Comparison of ENCODE assay signal across 8 cellular contexts in genomic region chr20:43749734-43750294, GRCh38. TPM values are rescaled to one million over a fixed set of nuclear protein-coding genes. Genes with fewer than 3 reads are reported as not detected.
DNase-seq lines count a peak whose midpoint lies in the region; ATAC-seq and TF ChIP-seq lines count a peak whose summit lies in the region.

No MANE protein-coding gene starts in this region.

- H3K4me1 Mint-ChIP-seq in nephron progenitor cell, result peaks cover 8% of the 10 kb centered on the region

- H2AFZ ChIP-seq in fibroblast of lung (ENCODE audit: low read length), result no peak overlapping the region

- H3K27me3 ChIP-seq in BLaER1 treated with 17β-estradiol and CSF1 and Interleukin-3, amounts not matched to agents 10 nM and 100 nM, result peaks cover 0 to 13% (median 0%) of the 10 kb centered on the region in 11 experiments; a peak in 4 of 22 replicates
- H3K27me3 ChIP-seq in H7 (ENCODE audit: control insufficient read depth, insufficient read depth, low read length) (no peaks in the 10 kb centered on the region), fibroblast of lung (ENCODE audit: control insufficient read depth, insufficient read depth, low read length) (no peaks in the 10 kb centered on the region), stomach (peaks cover 0 to 39% (median 4%) of the 10 kb centered on the region in 3 donors)

- WGBS in stomach, 5 donors, result 9 to 19% (median 9%) methylated on average over 13 to 23 of the region's 23 CpGs

- DNase-seq in H7 (peak; percentile 95), OCI-M1 (lab: John Stamatoyannopoulos, UW) (peak; percentile 83), fibroblast of lung (ENCODE audit: low read depth in 2 of 2) (peak; percentile 39 to 47), nephron progenitor cell (peak; percentile 98), stomach (peak; percentile 88)
- peak; percentile 92 to 93 for DNase-seq in activated T-cell treated with anti-CD3 and anti-CD28 coated beads, Interleukin-2, amount 50 U/mL, for 48 hours

- peaks cover 5% of the 10 kb centered on the region for H3K9me3 Mint-ChIP-seq in nephron progenitor cell

- H3K36me3 Mint-ChIP-seq in nephron progenitor cell (ENCODE audit: low read depth), result no peaks in the 10 kb centered on the region

- H3K4me3 Mint-ChIP-seq in nephron progenitor cell, result no peak overlapping the region

- peaks cover 21% of the 10 kb centered on the region for H3K27me3 Mint-ChIP-seq in nephron progenitor cell (ENCODE audit: low read depth, poor library complexity)

- H3K36me3 ChIP-seq in BLaER1 treated with 17β-estradiol and CSF1 and Interleukin-3, amounts not matched to agents 10 nM and 100 nM, result no peaks in the 10 kb centered on the region
- H3K36me3 ChIP-seq in H7 (replicated peaks; ENCODE audit: control insufficient read depth, insufficient read depth, low read length) (no peaks in the 10 kb centered on the region), fibroblast of lung (ENCODE audit: control insufficient read depth, insufficient read depth, low read length) (no peaks in the 10 kb centered on the region), stomach (no peaks in the 10 kb centered on the region)

- peak overlapping the region in 9 of 11 experiments; percentile 81 to 94 (median 89); a peak in 17 of 22 replicates for H3K27ac ChIP-seq in BLaER1 treated with 17β-estradiol and CSF1 and Interleukin-3, amounts not matched to agents 10 nM and 100 nM
- no peak overlapping the region for H3K27ac ChIP-seq in fibroblast of lung (ENCODE audit: insufficient read depth, low read length)
- H3K27ac ChIP-seq in stomach, result no peak overlapping the region

- H3K79me2 ChIP-seq in fibroblast of lung (ENCODE audit: control insufficient read depth, insufficient read depth, low read length), result no peaks in the 10 kb centered on the region

- ATAC-seq in HG02678 (IDR thresholded peaks at IDR 0.05; ENCODE audit: unreplicated experiment), result no peak

- no peaks in the 10 kb centered on the region for H4K20me1 ChIP-seq in BLaER1 treated with 17β-estradiol and CSF1 and Interleukin-3, amounts not matched to agents 10 nM and 100 nM
- no peaks in the 10 kb centered on the region for H4K20me1 ChIP-seq in fibroblast of lung (ENCODE audit: control insufficient read depth, extremely low read depth, insufficient read depth, low read length)

- peaks cover 0 to 13% (median 4%) of the 10 kb centered on the region in 11 experiments; a peak in 10 of 22 replicates for H3K9me3 ChIP-seq in BLaER1 treated with 17β-estradiol and CSF1 and Interleukin-3, amounts not matched to agents 10 nM and 100 nM (replicated peaks in 1 of 11)
- H3K9me3 ChIP-seq in fibroblast of lung (ENCODE audit: control insufficient read depth, insufficient read depth, low read depth, low read length) (no peaks in the 10 kb centered on the region), stomach (no peaks in the 10 kb centered on the region)

- peak overlapping the region; percentile 31 to 96 (median 87); a peak in 21 of 22 replicates for H3K4me2 ChIP-seq in BLaER1 treated with 17β-estradiol and CSF1 and Interleukin-3, amounts not matched to agents 10 nM and 100 nM
- H3K4me2 ChIP-seq in fibroblast of lung (ENCODE audit: extremely low read depth, insufficient read depth, low read length), result no peak overlapping the region

- intact Hi-C loops in stomach (cut with DNase I; ENCODE audit: low total_unique reads), result loop anchor here (5.0 kb wide), 2 partner anchors 327 to 337 kb away; no protein-coding TSS in a partner anchor

- peaks cover 51 to 100% (median 87%) of the 10 kb centered on the region in 10 experiments for H3K4me1 ChIP-seq in BLaER1 treated with 17β-estradiol and CSF1 and Interleukin-3, amounts not matched to agents 10 nM and 100 nM
- H3K4me1 ChIP-seq in fibroblast of lung (ENCODE audit: control insufficient read depth, extremely low read depth, insufficient read depth, low read length) (peaks cover 13% of the 10 kb centered on the region), stomach (peaks cover 0 to 55% (median 14%) of the 10 kb centered on the region in 4 donors)

- peak; percentile 95 to 96 for TF ChIP-seq CTCF in fibroblast of lung (conservative IDR thresholded peaks at IDR 0.05 in 1 of 2, IDR thresholded peaks at IDR 0.05 in 1 of 2; ENCODE audit: low read depth in 1 of 2, low read length in 2 of 2)
- peak; percentile 99 for TF ChIP-seq CTCF in nephron progenitor cell (IDR thresholded peaks at IDR 0.05)
- TF ChIP-seq CTCF in stomach (IDR thresholded peaks at IDR 0.05), result peak in 6 of 7 experiments; percentile 72 to 100 (median 97)

- H3K27ac Mint-ChIP-seq in nephron progenitor cell, result no peak overlapping the region

- no peak overlapping the region for H3K4me3 ChIP-seq in BLaER1 treated with 17β-estradiol and CSF1 and Interleukin-3, amounts not matched to agents 10 nM and 100 nM
- no peak overlapping the region for H3K4me3 ChIP-seq in H7 (ENCODE audit: insufficient read depth, low read depth, low read length)
- H3K4me3 ChIP-seq in fibroblast of lung (replicated peaks in 1 of 4; ENCODE audit: control extremely low read depth in 1 of 4, insufficient read depth in 1 of 4, low read depth in 3 of 4, low read length in 4 of 4), result no peak overlapping the region
- H3K4me3 ChIP-seq in stomach, result no peak overlapping the region

- no peak for TF ChIP-seq POLR2A in stomach (IDR thresholded peaks at IDR 0.05)

- H3K9ac ChIP-seq in BLaER1 treated with 17β-estradiol and CSF1 and Interleukin-3, amounts not matched to agents 10 nM and 100 nM, result peak overlapping the region in 8 of 11 experiments; percentile 64 to 78 (median 76); a peak in 11 of 22 replicates
- no peak overlapping the region for H3K9ac ChIP-seq in fibroblast of lung (ENCODE audit: insufficient read depth, low read length)

- no peak for TF ChIP-seq EP300 in stomach (IDR thresholded peaks at IDR 0.05)

RNA-seq across cellular contexts. Expression of gene GTSF1L, which starts 23.0 kb away (rescaled TPM):
- total RNA-seq in H7 (2014; rRNA removed; shearing (Covaris generic)), result not detected in 2 replicates
- total RNA-seq in fibroblast of lung, result not detected in 2 replicates
- polyA plus RNA-seq in fibroblast of lung, result not detected in 2 replicates
- not detected in 2 replicates for polyA plus RNA-seq in fibroblast of lung (2012)
- polyA minus RNA-seq in fibroblast of lung (ENCODE audit: low replicate concordance), result not detected in 2 replicates
- not detected for total RNA-seq in stomach
- not detected for polyA plus RNA-seq in stomach

Comparison
In these comparisons a context has a peak if more than half of its experiments do, and no peak if none do; other contexts are left out.
1. H3K27ac ChIP-seq: peak in BLaER1 treated with 17β-estradiol and CSF1 and Interleukin-3, amounts not matched to agents 10 nM and 100 nM (9 of 11); none in fibroblast of lung (single experiment) and stomach (0 of 5).
2. DNase-seq: peak in every context shown above with its lines; median percentile 98 in nephron progenitor cell; 95 in H7; 92 in activated T-cell treated with anti-CD3 and anti-CD28 coated beads, Interleukin-2, amount 50 U/mL, for 48 hours; 88 in stomach; 83 in OCI-M1; 43 in fibroblast of lung.
3. Peak in every context shown above with its lines, with median percentiles within 50 percentile points of each other: CTCF ChIP-seq.